1 cellular context compared by ENCODE assay signal in the genomic region with DNA sequence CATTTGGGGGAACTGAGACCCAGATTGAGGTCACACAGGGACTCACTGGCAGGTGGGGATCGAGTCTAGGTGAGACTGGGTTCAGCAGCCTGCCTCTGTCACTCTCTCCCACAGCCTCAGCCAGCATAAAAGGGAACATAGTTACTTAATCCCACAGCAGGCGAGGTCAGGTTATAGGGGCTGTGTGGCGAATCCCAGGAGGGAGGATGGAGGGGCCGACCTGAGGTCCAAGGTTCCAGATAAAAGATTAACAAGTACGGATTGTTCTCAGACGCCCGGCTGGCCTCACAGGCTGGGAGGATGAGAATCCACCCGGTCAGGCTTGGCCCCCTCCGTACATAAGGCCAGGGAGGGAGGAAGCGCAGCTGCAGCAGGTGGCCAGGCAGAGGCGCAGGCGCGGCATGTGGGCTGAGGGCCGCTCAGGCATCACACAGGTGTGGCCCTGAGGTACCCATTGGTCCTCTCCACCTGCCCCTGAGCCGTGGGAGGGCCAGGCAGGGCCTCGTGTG.
TF ChIP-seq lines count a peak whose summit lies in the region.

No MANE protein-coding gene starts in this region.

TF ChIP-seq in HepG2, 621 proteins besides CTCF, POLR2A, EP300 and RAD21 (continued from another document and continues in another):
- TF ChIP-seq, protein P1, sequence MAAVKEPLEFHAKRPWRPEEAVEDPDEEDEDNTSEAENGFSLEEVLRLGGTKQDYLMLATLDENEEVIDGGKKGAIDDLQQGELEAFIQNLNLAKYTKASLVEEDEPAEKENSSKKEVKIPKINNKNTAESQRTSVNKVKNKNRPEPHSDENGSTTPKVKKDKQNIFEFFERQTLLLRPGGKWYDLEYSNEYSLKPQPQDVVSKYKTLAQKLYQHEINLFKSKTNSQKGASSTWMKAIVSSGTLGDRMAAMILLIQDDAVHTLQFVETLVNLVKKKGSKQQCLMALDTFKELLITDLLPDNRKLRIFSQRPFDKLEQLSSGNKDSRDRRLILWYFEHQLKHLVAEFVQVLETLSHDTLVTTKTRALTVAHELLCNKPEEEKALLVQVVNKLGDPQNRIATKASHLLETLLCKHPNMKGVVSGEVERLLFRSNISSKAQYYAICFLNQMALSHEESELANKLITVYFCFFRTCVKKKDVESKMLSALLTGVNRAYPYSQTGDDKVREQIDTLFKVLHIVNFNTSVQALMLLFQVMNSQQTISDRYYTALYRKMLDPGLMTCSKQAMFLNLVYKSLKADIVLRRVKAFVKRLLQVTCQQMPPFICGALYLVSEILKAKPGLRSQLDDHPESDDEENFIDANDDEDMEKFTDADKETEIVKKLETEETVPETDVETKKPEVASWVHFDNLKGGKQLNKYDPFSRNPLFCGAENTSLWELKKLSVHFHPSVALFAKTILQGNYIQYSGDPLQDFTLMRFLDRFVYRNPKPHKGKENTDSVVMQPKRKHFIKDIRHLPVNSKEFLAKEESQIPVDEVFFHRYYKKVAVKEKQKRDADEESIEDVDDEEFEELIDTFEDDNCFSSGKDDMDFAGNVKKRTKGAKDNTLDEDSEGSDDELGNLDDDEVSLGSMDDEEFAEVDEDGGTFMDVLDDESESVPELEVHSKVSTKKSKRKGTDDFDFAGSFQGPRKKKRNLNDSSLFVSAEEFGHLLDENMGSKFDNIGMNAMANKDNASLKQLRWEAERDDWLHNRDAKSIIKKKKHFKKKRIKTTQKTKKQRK (IDR thresholded peaks at IDR 0.05; ENCODE audit: low read length): no peak
- TF ChIP-seq ZNF670 (CRISPR knock-in tag; IDR thresholded peaks at IDR 0.05; ENCODE audit: borderline replicate concordance): no peak
- peak; percentile 72 for TF ChIP-seq ZNF263 (CRISPR knock-in tag; IDR thresholded peaks at IDR 0.05)
- no peak; the same call in 1 of the 2 replicates for TF ChIP-seq SP4 (CRISPR knock-in tag; IDR thresholded peaks at IDR 0.05)
- peak; percentile 36; the same call in 1 of the 2 replicates for TF ChIP-seq NR2F6 (IDR thresholded peaks at IDR 0.05)
- peak; percentile 73 for TF ChIP-seq NR2F6 (CRISPR knock-in tag; IDR thresholded peaks at IDR 0.05)
- no peak for TF ChIP-seq TGIF2 (CRISPR knock-in tag; IDR thresholded peaks at IDR 0.05)
- TF ChIP-seq MYC (CRISPR knock-in tag; IDR thresholded peaks at IDR 0.05; ENCODE audit: borderline replicate concordance): peak; percentile 55; the same call in 1 of the 2 replicates
- 0 out of 2 replicates have a peak, but pooled peaks have one; percentile 56 for TF ChIP-seq ZNF782 (CRISPR knock-in tag; IDR thresholded peaks at IDR 0.05; ENCODE audit: borderline replicate concordance)
- no peak for TF ChIP-seq HMG20B (CRISPR knock-in tag; conservative IDR thresholded peaks at IDR 0.05)
- no peak for TF ChIP-seq SNAPC2 (CRISPR knock-in tag; IDR thresholded peaks at IDR 0.05)
- TF ChIP-seq GATAD2A (CRISPR knock-in tag; IDR thresholded peaks at IDR 0.05): peak; percentile 71
- TF ChIP-seq MIER3 (CRISPR knock-in tag; IDR thresholded peaks at IDR 0.05; ENCODE audit: borderline replicate concordance): peak; percentile 21; the same call in 1 of the 2 replicates
- TF ChIP-seq, protein P2, sequence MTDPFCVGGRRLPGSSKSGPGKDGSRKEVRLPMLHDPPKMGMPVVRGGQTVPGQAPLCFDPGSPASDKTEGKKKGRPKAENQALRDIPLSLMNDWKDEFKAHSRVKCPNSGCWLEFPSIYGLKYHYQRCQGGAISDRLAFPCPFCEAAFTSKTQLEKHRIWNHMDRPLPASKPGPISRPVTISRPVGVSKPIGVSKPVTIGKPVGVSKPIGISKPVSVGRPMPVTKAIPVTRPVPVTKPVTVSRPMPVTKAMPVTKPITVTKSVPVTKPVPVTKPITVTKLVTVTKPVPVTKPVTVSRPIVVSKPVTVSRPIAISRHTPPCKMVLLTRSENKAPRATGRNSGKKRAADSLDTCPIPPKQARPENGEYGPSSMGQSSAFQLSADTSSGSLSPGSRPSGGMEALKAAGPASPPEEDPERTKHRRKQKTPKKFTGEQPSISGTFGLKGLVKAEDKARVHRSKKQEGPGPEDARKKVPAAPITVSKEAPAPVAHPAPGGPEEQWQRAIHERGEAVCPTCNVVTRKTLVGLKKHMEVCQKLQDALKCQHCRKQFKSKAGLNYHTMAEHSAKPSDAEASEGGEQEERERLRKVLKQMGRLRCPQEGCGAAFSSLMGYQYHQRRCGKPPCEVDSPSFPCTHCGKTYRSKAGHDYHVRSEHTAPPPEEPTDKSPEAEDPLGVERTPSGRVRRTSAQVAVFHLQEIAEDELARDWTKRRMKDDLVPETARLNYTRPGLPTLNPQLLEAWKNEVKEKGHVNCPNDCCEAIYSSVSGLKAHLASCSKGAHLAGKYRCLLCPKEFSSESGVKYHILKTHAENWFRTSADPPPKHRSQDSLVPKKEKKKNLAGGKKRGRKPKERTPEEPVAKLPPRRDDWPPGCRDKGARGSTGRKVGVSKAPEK (CRISPR knock-in tag; IDR thresholded peaks at IDR 0.05; ENCODE audit: borderline replicate concordance): no peak
- peak; percentile 25; the same call in 1 of the 2 replicates for TF ChIP-seq ZNF350 (CRISPR knock-in tag; IDR thresholded peaks at IDR 0.05; ENCODE audit: borderline replicate concordance, low read depth)
- TF ChIP-seq RELA (CRISPR knock-in tag; IDR thresholded peaks at IDR 0.05): no peak
- no peak for TF ChIP-seq ZNF432 (CRISPR knock-in tag; IDR thresholded peaks at IDR 0.05; ENCODE audit: borderline replicate concordance)
- peak; percentile 76 for TF ChIP-seq SALL1 (CRISPR knock-in tag; IDR thresholded peaks at IDR 0.05)
- peak; percentile 51; the same call in 1 of the 2 replicates for TF ChIP-seq SAP130 (CRISPR knock-in tag; IDR thresholded peaks at IDR 0.05; ENCODE audit: low read depth)
- TF ChIP-seq ISL2 (CRISPR knock-in tag; IDR thresholded peaks at IDR 0.05): peak; percentile 27; the same call in 1 of the 2 replicates
- TF ChIP-seq, protein P3, sequence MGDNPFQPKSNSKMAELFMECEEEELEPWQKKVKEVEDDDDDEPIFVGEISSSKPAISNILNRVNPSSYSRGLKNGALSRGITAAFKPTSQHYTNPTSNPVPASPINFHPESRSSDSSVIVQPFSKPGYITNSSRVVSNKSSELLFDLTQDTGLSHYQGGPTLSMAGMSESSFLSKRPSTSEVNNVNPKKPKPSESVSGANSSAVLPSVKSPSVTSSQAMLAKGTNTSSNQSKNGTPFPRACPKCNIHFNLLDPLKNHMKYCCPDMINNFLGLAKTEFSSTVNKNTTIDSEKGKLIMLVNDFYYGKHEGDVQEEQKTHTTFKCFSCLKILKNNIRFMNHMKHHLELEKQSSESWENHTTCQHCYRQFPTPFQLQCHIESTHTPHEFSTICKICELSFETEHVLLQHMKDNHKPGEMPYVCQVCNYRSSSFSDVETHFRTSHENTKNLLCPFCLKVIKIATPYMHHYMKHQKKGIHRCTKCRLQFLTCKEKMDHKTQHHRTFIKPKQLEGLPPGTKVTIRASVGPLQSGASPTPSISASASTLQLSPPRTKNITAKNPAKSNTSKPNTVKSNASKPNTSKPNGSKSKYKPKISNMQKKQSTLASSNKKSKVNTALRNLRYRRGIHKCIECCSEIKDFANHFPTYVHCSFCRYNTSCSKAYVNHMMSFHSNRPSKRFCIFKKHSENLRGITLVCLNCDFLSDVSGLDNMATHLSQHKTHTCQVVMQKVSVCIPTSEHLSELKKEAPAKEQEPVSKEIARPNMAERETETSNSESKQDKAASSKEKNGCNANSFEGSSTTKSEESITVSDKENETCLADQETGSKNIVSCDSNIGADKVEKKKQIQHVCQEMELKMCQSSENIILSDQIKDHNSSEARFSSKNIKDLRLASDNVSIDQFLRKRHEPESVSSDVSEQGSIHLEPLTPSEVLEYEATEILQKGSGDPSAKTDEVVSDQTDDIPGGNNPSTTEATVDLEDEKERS (CRISPR knock-in tag; IDR thresholded peaks at IDR 0.05): 0 out of 2 replicates have a peak, but pooled peaks have one; percentile 56
- TF ChIP-seq ONECUT2 (CRISPR knock-in tag; IDR thresholded peaks at IDR 0.05): no peak; the same call in 1 of the 2 replicates
- TF ChIP-seq TRIM24 (CRISPR knock-in tag; IDR thresholded peaks at IDR 0.05): no peak
- no peak for TF ChIP-seq ZNF33A (CRISPR knock-in tag; IDR thresholded peaks at IDR 0.05; ENCODE audit: borderline replicate concordance)
- no peak for TF ChIP-seq ZNF598 (CRISPR knock-in tag; IDR thresholded peaks at IDR 0.05; ENCODE audit: borderline replicate concordance)
- TF ChIP-seq ZNF446 (CRISPR knock-in tag; IDR thresholded peaks at IDR 0.05): no peak
- TF ChIP-seq, protein P4, sequence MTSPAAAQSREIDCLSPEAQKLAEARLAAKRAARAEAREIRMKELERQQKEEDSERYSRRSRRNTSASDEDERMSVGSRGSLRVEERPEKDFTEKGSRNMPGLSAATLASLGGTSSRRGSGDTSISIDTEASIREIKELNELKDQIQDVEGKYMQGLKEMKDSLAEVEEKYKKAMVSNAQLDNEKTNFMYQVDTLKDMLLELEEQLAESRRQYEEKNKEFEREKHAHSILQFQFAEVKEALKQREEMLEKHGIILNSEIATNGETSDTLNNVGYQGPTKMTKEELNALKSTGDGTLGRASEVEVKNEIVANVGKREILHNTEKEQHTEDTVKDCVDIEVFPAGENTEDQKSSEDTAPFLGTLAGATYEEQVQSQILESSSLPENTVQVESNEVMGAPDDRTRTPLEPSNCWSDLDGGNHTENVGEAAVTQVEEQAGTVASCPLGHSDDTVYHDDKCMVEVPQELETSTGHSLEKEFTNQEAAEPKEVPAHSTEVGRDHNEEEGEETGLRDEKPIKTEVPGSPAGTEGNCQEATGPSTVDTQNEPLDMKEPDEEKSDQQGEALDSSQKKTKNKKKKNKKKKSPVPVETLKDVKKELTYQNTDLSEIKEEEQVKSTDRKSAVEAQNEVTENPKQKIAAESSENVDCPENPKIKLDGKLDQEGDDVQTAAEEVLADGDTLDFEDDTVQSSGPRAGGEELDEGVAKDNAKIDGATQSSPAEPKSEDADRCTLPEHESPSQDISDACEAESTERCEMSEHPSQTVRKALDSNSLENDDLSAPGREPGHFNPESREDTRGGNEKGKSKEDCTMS (CRISPR knock-in tag; conservative IDR thresholded peaks at IDR 0.05): no peak
- no peak for TF ChIP-seq GTF2F1 (IDR thresholded peaks at IDR 0.05; ENCODE audit: low read length)
- no peak for TF ChIP-seq NBN (conservative IDR thresholded peaks at IDR 0.05)
- TF ChIP-seq, protein P5, sequence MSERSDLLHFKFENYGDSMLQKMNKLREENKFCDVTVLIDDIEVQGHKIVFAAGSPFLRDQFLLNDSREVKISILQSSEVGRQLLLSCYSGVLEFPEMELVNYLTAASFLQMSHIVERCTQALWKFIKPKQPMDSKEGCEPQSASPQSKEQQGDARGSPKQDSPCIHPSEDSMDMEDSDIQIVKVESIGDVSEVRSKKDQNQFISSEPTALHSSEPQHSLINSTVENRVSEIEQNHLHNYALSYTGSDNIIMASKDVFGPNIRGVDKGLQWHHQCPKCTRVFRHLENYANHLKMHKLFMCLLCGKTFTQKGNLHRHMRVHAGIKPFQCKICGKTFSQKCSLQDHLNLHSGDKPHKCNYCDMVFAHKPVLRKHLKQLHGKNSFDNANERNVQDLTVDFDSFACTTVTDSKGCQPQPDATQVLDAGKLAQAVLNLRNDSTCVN (CRISPR knock-in tag; IDR thresholded peaks at IDR 0.05; ENCODE audit: borderline replicate concordance): 0 out of 2 replicates have a peak, but pooled peaks have one; percentile 41
- TF ChIP-seq, protein P6, sequence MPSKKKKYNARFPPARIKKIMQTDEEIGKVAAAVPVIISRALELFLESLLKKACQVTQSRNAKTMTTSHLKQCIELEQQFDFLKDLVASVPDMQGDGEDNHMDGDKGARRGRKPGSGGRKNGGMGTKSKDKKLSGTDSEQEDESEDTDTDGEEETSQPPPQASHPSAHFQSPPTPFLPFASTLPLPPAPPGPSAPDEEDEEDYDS (CRISPR knock-in tag; IDR thresholded peaks at IDR 0.05): peak; percentile 30; the same call in 1 of the 2 replicates
- TF ChIP-seq, protein P7, sequence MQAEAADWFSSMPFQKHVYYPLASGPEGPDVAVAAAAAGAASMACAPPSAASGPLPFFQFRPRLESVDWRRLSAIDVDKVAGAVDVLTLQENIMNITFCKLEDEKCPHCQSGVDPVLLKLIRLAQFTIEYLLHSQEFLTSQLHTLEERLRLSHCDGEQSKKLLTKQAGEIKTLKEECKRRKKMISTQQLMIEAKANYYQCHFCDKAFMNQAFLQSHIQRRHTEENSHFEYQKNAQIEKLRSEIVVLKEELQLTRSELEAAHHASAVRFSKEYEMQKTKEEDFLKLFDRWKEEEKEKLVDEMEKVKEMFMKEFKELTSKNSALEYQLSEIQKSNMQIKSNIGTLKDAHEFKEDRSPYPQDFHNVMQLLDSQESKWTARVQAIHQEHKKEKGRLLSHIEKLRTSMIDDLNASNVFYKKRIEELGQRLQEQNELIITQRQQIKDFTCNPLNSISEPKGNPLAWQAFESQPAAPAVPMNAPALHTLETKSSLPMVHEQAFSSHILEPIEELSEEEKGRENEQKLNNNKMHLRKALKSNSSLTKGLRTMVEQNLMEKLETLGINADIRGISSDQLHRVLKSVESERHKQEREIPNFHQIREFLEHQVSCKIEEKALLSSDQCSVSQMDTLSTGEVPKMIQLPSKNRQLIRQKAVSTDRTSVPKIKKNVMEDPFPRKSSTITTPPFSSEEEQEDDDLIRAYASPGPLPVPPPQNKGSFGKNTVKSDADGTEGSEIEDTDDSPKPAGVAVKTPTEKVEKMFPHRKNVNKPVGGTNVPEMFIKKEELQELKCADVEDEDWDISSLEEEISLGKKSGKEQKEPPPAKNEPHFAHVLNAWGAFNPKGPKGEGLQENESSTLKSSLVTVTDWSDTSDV (CRISPR knock-in tag; IDR thresholded peaks at IDR 0.05): no peak
- no peak for TF ChIP-seq FIP1L1 (IDR thresholded peaks at IDR 0.05; ENCODE audit: borderline replicate concordance, insufficient read depth, low read depth, low read length)
- no peak for TF ChIP-seq ZSCAN9 (CRISPR knock-in tag; IDR thresholded peaks at IDR 0.05; ENCODE audit: borderline replicate concordance)
- TF ChIP-seq ZNF749 (CRISPR knock-in tag; IDR thresholded peaks at IDR 0.05; ENCODE audit: borderline replicate concordance): no peak
- no peak for TF ChIP-seq ZNF431 (CRISPR knock-in tag; IDR thresholded peaks at IDR 0.05; ENCODE audit: borderline replicate concordance, low read depth)
- TF ChIP-seq BRCA1 (CRISPR knock-in tag; IDR thresholded peaks at IDR 0.05): no peak
- TF ChIP-seq, protein P8, sequence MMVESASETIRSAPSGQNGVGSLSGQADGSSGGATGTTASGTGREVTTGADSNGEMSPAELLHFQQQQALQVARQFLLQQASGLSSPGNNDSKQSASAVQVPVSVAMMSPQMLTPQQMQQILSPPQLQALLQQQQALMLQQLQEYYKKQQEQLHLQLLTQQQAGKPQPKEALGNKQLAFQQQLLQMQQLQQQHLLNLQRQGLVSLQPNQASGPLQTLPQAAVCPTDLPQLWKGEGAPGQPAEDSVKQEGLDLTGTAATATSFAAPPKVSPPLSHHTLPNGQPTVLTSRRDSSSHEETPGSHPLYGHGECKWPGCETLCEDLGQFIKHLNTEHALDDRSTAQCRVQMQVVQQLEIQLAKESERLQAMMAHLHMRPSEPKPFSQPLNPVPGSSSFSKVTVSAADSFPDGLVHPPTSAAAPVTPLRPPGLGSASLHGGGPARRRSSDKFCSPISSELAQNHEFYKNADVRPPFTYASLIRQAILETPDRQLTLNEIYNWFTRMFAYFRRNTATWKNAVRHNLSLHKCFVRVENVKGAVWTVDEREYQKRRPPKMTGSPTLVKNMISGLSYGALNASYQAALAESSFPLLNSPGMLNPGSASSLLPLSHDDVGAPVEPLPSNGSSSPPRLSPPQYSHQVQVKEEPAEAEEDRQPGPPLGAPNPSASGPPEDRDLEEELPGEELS (CRISPR knock-in tag; IDR thresholded peaks at IDR 0.05): 0 out of 2 replicates have a peak, but pooled peaks have one; percentile 47
- TF ChIP-seq ZNF441 (CRISPR knock-in tag; IDR thresholded peaks at IDR 0.05; ENCODE audit: borderline replicate concordance): peak; percentile 90
- no peak for TF ChIP-seq PCBP2 (optimal IDR thresholded peaks at IDR 0.05; ENCODE audit: low read depth, low read length, poor library complexity, severe bottlenecking)
